In the genomic region with DNA sequence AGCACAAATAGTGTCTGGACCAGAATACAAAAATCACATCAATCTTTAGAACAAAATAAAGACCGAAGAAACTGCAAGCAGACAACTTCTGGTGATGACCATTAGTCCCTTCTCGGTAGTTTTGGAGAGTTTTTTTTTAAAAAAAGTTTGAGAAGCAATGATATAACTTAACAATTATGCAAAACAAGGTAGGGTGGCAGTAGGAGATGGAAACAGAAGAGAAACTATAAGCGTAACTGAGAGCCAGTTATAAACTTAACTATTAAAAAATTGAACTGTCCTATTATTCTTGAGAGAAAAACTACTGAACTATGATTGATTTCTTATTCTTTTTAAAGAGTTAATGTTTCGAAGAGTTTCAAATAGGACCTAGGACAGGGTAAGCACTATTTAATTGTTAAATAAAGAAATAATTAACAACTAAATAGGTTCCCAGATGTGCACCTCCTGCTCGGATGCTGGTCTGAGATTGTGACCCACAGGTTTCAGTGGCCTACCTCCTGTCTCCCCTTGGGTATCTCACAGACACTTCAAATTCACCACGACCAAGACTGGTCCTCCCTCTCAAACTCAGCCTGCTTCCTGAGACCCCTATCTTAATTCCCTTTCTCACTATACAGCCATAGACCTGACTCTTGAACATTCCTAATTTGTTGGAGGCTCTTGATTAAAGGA, we compare ENCODE assay signal across 16 cellular contexts.
DNase-seq lines count a peak whose midpoint lies in the region; ATAC-seq lines count a peak whose summit lies in the region.
"Had no signal": no experiment of that assay in that cellular context is flagged by ENCODE, and none has a peak within 500 bp of the region (broad histone marks: within the 10 kb centered on the region; RNA-seq: fewer than 3 reads in every experiment).

No MANE protein-coding gene starts in this region.

- H3K27ac Mint-ChIP-seq in stimulated activated naive CD8-positive, alpha-beta T cell treated with anti-CD3 and anti-CD28 coated beads, Interleukin-15, Interleukin-2, amounts not matched to agents 100 ng/mL and 50 ng/mL, for 24 hours: peak overlapping the region; percentile 82
- peak overlapping the region; percentile 56 for H3K27ac Mint-ChIP-seq in activated T-helper 17 cell treated with anti-CD3 and anti-CD28 coated beads, Interleukin-2, amount 50 U/mL, for 72 hours
- H3K27ac Mint-ChIP-seq: HFFc6 had no signal

- H3K9me3 Mint-ChIP-seq in stimulated activated naive CD8-positive, alpha-beta T cell treated with anti-CD3 and anti-CD28 coated beads, Interleukin-15, Interleukin-2, amounts not matched to agents 100 ng/mL and 50 ng/mL, for 24 hours: no peaks in the 10 kb centered on the region
- H3K9me3 Mint-ChIP-seq in activated T-helper 17 cell treated with anti-CD3 and anti-CD28 coated beads, Interleukin-2, amount 50 U/mL, for 72 hours: no peaks in the 10 kb centered on the region
- H3K9me3 Mint-ChIP-seq: HFFc6 had no signal

- H3K4me3 Mint-ChIP-seq in stimulated activated naive CD8-positive, alpha-beta T cell treated with anti-CD3 and anti-CD28 coated beads, Interleukin-15, Interleukin-2, amounts not matched to agents 100 ng/mL and 50 ng/mL, for 24 hours: no peak overlapping the region
- H3K4me3 Mint-ChIP-seq in activated T-helper 17 cell treated with anti-CD3 and anti-CD28 coated beads, Interleukin-2, amount 50 U/mL, for 72 hours: no peak overlapping the region
- H3K4me3 Mint-ChIP-seq: HFFc6 had no signal

- H3K27me3 Mint-ChIP-seq in stimulated activated naive CD8-positive, alpha-beta T cell treated with anti-CD3 and anti-CD28 coated beads, Interleukin-15, Interleukin-2, amounts not matched to agents 100 ng/mL and 50 ng/mL, for 24 hours: no peaks in the 10 kb centered on the region
- no peaks in the 10 kb centered on the region for H3K27me3 Mint-ChIP-seq in activated T-helper 17 cell treated with anti-CD3 and anti-CD28 coated beads, Interleukin-2, amount 50 U/mL, for 72 hours

- peaks cover 58% of the 10 kb centered on the region for H3K36me3 Mint-ChIP-seq in stimulated activated naive CD8-positive, alpha-beta T cell treated with anti-CD3 and anti-CD28 coated beads, Interleukin-15, Interleukin-2, amounts not matched to agents 100 ng/mL and 50 ng/mL, for 24 hours (ENCODE audit: low read depth)
- peaks cover 78% of the 10 kb centered on the region for H3K36me3 Mint-ChIP-seq in activated T-helper 17 cell treated with anti-CD3 and anti-CD28 coated beads, Interleukin-2, amount 50 U/mL, for 72 hours (ENCODE audit: low read depth)

- no peak for DNase-seq in stimulated activated naive CD8-positive, alpha-beta T cell treated with anti-CD3 and anti-CD28 coated beads, Interleukin-15, Interleukin-2, amounts not matched to agents 100 U/mL and 50 U/mL, for 24 hours
- DNase-seq in NCI-H2227 (lab: John Stamatoyannopoulos, UW; ENCODE audit: unreplicated experiment) (no peak), SK-N-DZ (ENCODE audit: low spot score) (no peak), substantia nigra (lab: John Stamatoyannopoulos, UW) (no peak)
- DNase-seq: BE2C, DMS 273 treated with DMSO at 0.1 percent for 48 hours, HFFc6, Karpas-422, MM.1S, NCI-H187 treated with DMSO at 0.1 percent for 48 hours, NCI-H82, Peyer's patch, SHP77 had no signal

- H3K27ac ChIP-seq in substantia nigra (ENCODE audit: low read depth, low read length, poor library complexity, severe bottlenecking): no peak overlapping the region
- H3K27ac ChIP-seq: Peyer's patch had no signal

- peaks cover 86% of the 10 kb centered on the region for H3K4me1 Mint-ChIP-seq in stimulated activated naive CD8-positive, alpha-beta T cell treated with anti-CD3 and anti-CD28 coated beads, Interleukin-15, Interleukin-2, amounts not matched to agents 100 ng/mL and 50 ng/mL, for 24 hours (ENCODE audit: low read depth)
- H3K4me1 Mint-ChIP-seq in activated T-helper 17 cell treated with anti-CD3 and anti-CD28 coated beads, Interleukin-2, amount 50 U/mL, for 72 hours: peaks cover 12% of the 10 kb centered on the region

- ATAC-seq in stimulated activated naive CD8-positive, alpha-beta T cell treated with anti-CD3 and anti-CD28 coated beads, Interleukin-15, Interleukin-2, amounts not matched to agents 100 U/mL and 50 U/mL, for 24 hours: no peak
- ATAC-seq in GM19025 (IDR thresholded peaks at IDR 0.05; ENCODE audit: low read depth, unreplicated experiment): peak; percentile 57
- no peak for ATAC-seq in activated T-helper 17 cell treated with anti-CD3 and anti-CD28 coated beads, Interleukin-2, amount 50 U/mL, for 72 hours (replicated peaks)
